ENCODE assay signal across 7 cellular contexts in genomic region chr17:49315551-49315951, GRCh38. TPM values are rescaled to one million over a fixed set of nuclear protein-coding genes. Genes with fewer than 3 reads are reported as not detected.
DNase-seq lines count a peak whose midpoint lies in the region; ATAC-seq and TF ChIP-seq lines count a peak whose summit lies in the region.

No MANE protein-coding gene starts in this region.

- H3K36me3 ChIP-seq in Panc1 (ENCODE audit: control insufficient read depth, insufficient read depth, low read length) (0 out of 2 replicates have a peak, but pooled peaks cover 3% of the 10 kb centered on the region), esophagus squamous epithelium (peaks cover 0 to 34% (median 0%) of the 10 kb centered on the region in 3 donors)

- H3K36me3 Mint-ChIP-seq in IgD-negative memory B cell (no peaks in the 10 kb centered on the region), natural killer cell (no peaks in the 10 kb centered on the region)
- H3K36me3 Mint-ChIP-seq in activated T-cell treated with anti-CD3 and anti-CD28 coated beads, Interleukin-2, amount 50 U/mL, for 4 hours (ENCODE audit: insufficient read depth), result peaks cover 3% of the 10 kb centered on the region
- H3K36me3 Mint-ChIP-seq in stimulated activated memory B cell treated with anti-CD40 and anti-IgM and Interleukin-4, amounts not matched to agents 10 μg/mL and 1 μg/mL and 100 μg/mL, for 72 hours, result peaks cover 4% of the 10 kb centered on the region

- peaks cover 22 to 26% (median 24%) of the 10 kb centered on the region in 3 donors for H3K4me1 Mint-ChIP-seq in IgD-negative memory B cell
- peaks cover 31% of the 10 kb centered on the region for H3K4me1 Mint-ChIP-seq in activated T-cell treated with anti-CD3 and anti-CD28 coated beads, Interleukin-2, amount 50 U/mL, for 4 hours (ENCODE audit: low read depth)
- peaks cover 25 to 32% of the 10 kb centered on the region in 2 donors for H3K4me1 Mint-ChIP-seq in natural killer cell
- H3K4me1 Mint-ChIP-seq in stimulated activated memory B cell treated with anti-CD40 and anti-IgM and Interleukin-4, amounts not matched to agents 10 μg/mL and 1 μg/mL and 100 μg/mL, for 72 hours, result peaks cover 29% of the 10 kb centered on the region

- 0 to 2% methylated on average over 4 of the region's 4 CpGs for WGBS in esophagus squamous epithelium, 2 donors

- H3K27ac Mint-ChIP-seq in IgD-negative memory B cell (peak overlapping the region; percentile 1 to 91 (median 79)), natural killer cell (peak overlapping the region; percentile 10 to 72)
- H3K27ac Mint-ChIP-seq in stimulated activated memory B cell treated with anti-CD40 and anti-IgM and Interleukin-4, amounts not matched to agents 10 μg/mL and 1 μg/mL and 100 μg/mL, for 72 hours, result peak overlapping the region; percentile 65

- H3K27ac ChIP-seq in Panc1 (ENCODE audit: low read length) (peak overlapping the region; percentile 58), esophagus squamous epithelium (no peak overlapping the region)

- H3K27me3 Mint-ChIP-seq in IgD-negative memory B cell (no peaks in the 10 kb centered on the region), natural killer cell (ENCODE audit: low read depth in 2 of 2) (no peaks in the 10 kb centered on the region)
- H3K27me3 Mint-ChIP-seq in activated T-cell treated with anti-CD3 and anti-CD28 coated beads, Interleukin-2, amount 50 U/mL, for 4 hours (ENCODE audit: low read depth), result no peaks in the 10 kb centered on the region
- no peaks in the 10 kb centered on the region for H3K27me3 Mint-ChIP-seq in stimulated activated memory B cell treated with anti-CD40 and anti-IgM and Interleukin-4, amounts not matched to agents 10 μg/mL and 1 μg/mL and 100 μg/mL, for 72 hours

- no TSS peak for BruUV-seq in Panc1 (replicated peaks; lab: Mats Ljungman, UMichigan)

- no peaks in the 10 kb centered on the region for H3K27me3 ChIP-seq in Panc1 (ENCODE audit: control insufficient read depth, insufficient read depth, low read length)
- no peaks in the 10 kb centered on the region for H3K27me3 ChIP-seq in esophagus squamous epithelium

- H3K4me1 ChIP-seq in Panc1 (ENCODE audit: control insufficient read depth, insufficient read depth, low read length) (peaks cover 23% of the 10 kb centered on the region), esophagus squamous epithelium (peaks cover 5 to 19% (median 6%) of the 10 kb centered on the region in 3 donors)

- POLR2A ChIA-PET in Panc1 (lab: Charles Lee), result no interaction called here

- H3K4me3 ChIP-seq in GM12875 (ENCODE audit: low read depth, low read length), result no peak overlapping the region
- peak overlapping the region in 1 of 2 experiments; percentile 19; a peak in 2 of 4 replicates for H3K4me3 ChIP-seq in Panc1 (ENCODE audit: low read depth in 2 of 2, low read length in 2 of 2)
- H3K4me3 ChIP-seq in esophagus squamous epithelium, result no peak overlapping the region

- TF ChIP-seq POLR2A in esophagus squamous epithelium (IDR thresholded peaks at IDR 0.05), result no peak

- CTCF ChIA-PET in Panc1 (lab: Charles Lee), result interaction anchor here (0.6 to 1.1 kb wide), 5 partner anchors 28 to 241 kb away, joined by 7 to 11 read pairs (median 8); no protein-coding TSS in a partner anchor

- TF ChIP-seq CTCF in GM12875 (IDR thresholded peaks at IDR 0.05; ENCODE audit: borderline replicate concordance, insufficient read depth, low read depth, low read length) (peak; percentile 69), Panc1 (IDR thresholded peaks at IDR 0.05) (peak; percentile 94), esophagus squamous epithelium (IDR thresholded peaks at IDR 0.05) (peak; percentile 57 to 86 (median 74)), natural killer cell (IDR thresholded peaks at IDR 0.05) (peak; percentile 95)

- DNase-seq in Panc1 (ENCODE audit: low read depth, low spot score), result peak; percentile 73
- peak; percentile 76 for DNase-seq in activated T-cell treated with anti-CD3 and anti-CD28 coated beads, Interleukin-2, amount 50 U/mL, for 4 hours
- DNase-seq in esophagus squamous epithelium (lab: John Stamatoyannopoulos, UW), result peak; percentile 14
- peak; percentile 66 for DNase-seq in natural killer cell

- H3K4me3 Mint-ChIP-seq in IgD-negative memory B cell, result peak overlapping the region; percentile 24 to 93 (median 87)
- peak overlapping the region; percentile 63 for H3K4me3 Mint-ChIP-seq in activated T-cell treated with anti-CD3 and anti-CD28 coated beads, Interleukin-2, amount 50 U/mL, for 4 hours
- peak overlapping the region; percentile 83 for H3K4me3 Mint-ChIP-seq in natural killer cell
- H3K4me3 Mint-ChIP-seq in stimulated activated memory B cell treated with anti-CD40 and anti-IgM and Interleukin-4, amounts not matched to agents 10 μg/mL and 1 μg/mL and 100 μg/mL, for 72 hours, result peak overlapping the region; percentile 71

- intact Hi-C loops in Panc1 (cut with micrococcal nuclease; ENCODE audit: unreplicated experiment) (loop anchor here (1.0 kb wide), 1 partner anchor 80 kb away; no protein-coding TSS in a partner anchor), esophagus squamous epithelium (cut with DNase I) (no loop called here), natural killer cell (cut with micrococcal nuclease) (loop anchor here (1.0 to 5.0 kb wide), 4 partner anchors 27 to 242 kb away; no protein-coding TSS in a partner anchor)

- peak; percentile 99 for ATAC-seq in Panc1
- ATAC-seq in activated T-cell treated with anti-CD3 and anti-CD28 coated beads, Interleukin-2, amount 50 U/mL, for 4 hours, result peak; percentile 100
- peak; percentile 99 for ATAC-seq in natural killer cell
- peak; percentile 88 for ATAC-seq in stimulated activated memory B cell treated with anti-CD40 and anti-IgM and Interleukin-4, amounts not matched to agents 10 μg/mL and 1 μg/mL and 100 μg/mL, for 72 hours

- H3K9me3 ChIP-seq in Panc1 (ENCODE audit: control insufficient read depth, insufficient read depth, low read depth, low read length) (no peaks in the 10 kb centered on the region), esophagus squamous epithelium (no peaks in the 10 kb centered on the region)

- H3K9me3 Mint-ChIP-seq in IgD-negative memory B cell, result no peaks in the 10 kb centered on the region
- no peaks in the 10 kb centered on the region for H3K9me3 Mint-ChIP-seq in activated T-cell treated with anti-CD3 and anti-CD28 coated beads, Interleukin-2, amount 50 U/mL, for 4 hours
- no peaks in the 10 kb centered on the region for H3K9me3 Mint-ChIP-seq in natural killer cell
- H3K9me3 Mint-ChIP-seq in stimulated activated memory B cell treated with anti-CD40 and anti-IgM and Interleukin-4, amounts not matched to agents 10 μg/mL and 1 μg/mL and 100 μg/mL, for 72 hours, result no peaks in the 10 kb centered on the region

- in situ Hi-C loops in Panc1 (cut with HindIII; ENCODE audit: low pct_unique_long_range_greater_than_20kb, low sequenced_read_pairs), result no loop called here

RNA-seq across cellular contexts. Expression of gene ZNF652, which starts 46.5 kb away (rescaled TPM):
- 29.3 TPM for polyA plus RNA-seq in IgD-negative memory B cell
- total RNA-seq in Panc1 (2021; ENCODE audit: unreplicated experiment), result 42.4 TPM
- 8.1 TPM for polyA plus RNA-seq in Panc1 (2012; ENCODE audit: insufficient read length)
- 1 to 10 TPM; 2.8 to 3.2 (median 3.1) TPM for total RNA-seq in activated T-cell treated with anti-CD3 and anti-CD28 coated beads, Interleukin-2, amount 50 U/mL, for 4 hours
- 10 to 100 TPM; 14.0 to 32.6 (median 20.9) TPM for total RNA-seq in esophagus squamous epithelium
- total RNA-seq in natural killer cell, result 10 to 100 TPM; 53.8 to 79.1 (median 73.3) TPM

Comparison
In these comparisons a context has a peak if more than half of its experiments do, and no peak if none do; other contexts are left out.
1. DNase-seq: peak in every context shown above with its lines; median percentile 76 in activated T-cell treated with anti-CD3 and anti-CD28 coated beads, Interleukin-2, amount 50 U/mL, for 4 hours; 73 in Panc1; 66 in natural killer cell; 14 in esophagus squamous epithelium.